Comparison of ENCODE assay signal across 8 cellular contexts in genomic region chr15:81296673-81297072, GRCh38. TPM values are rescaled to one million over a fixed set of nuclear protein-coding genes. Genes with fewer than 3 reads are reported as not detected.
DNase-seq lines count a peak whose midpoint lies in the region; ATAC-seq and TF ChIP-seq lines count a peak whose summit lies in the region.

No MANE protein-coding gene starts in this region.

- TF ChIP-seq CTCF in GM12864 (IDR thresholded peaks at IDR 0.05; ENCODE audit: low read depth, low read length, missing control alignments) (no peak), smooth muscle cell (IDR thresholded peaks at IDR 0.05; ENCODE audit: borderline replicate concordance, insufficient read depth, poor library complexity, severe bottlenecking) (no peak)

- WGBS in smooth muscle cell (ENCODE audit: low lambda C conversion rate), result 81% methylated on average over 11 of the region's 11 CpGs

- DNase-seq in GM12864 (ENCODE audit: low read depth), result peak; percentile 92
- DNase-seq in NAMALWA (ENCODE audit: low spot score), result peak; percentile 94
- DNase-seq in activated CD8-positive, alpha-beta memory T cell treated with anti-CD3 and anti-CD28 coated beads, Interleukin-2, amount 50 U/mL, for 48 hours, result peak; percentile 82
- peak; percentile 56 for DNase-seq in left ventricle myocardium superior
- peak; percentile 68 to 70 for DNase-seq in stimulated activated CD8-positive, alpha-beta memory T cell treated with anti-CD3 and anti-CD28 coated beads, Interleukin-15, amount 100 ng/mL, for 48 hours (ENCODE audit: low read depth in 2 of 2)
- no peak for DNase-seq in NCI-H2196 (lab: John Stamatoyannopoulos, UW; ENCODE audit: unreplicated experiment)
- no peak for DNase-seq in smooth muscle cell (lab: John Stamatoyannopoulos, UW; ENCODE audit: unreplicated experiment)

- H3K27me3 ChIP-seq in smooth muscle cell (ENCODE audit: low read depth), result no peaks in the 10 kb centered on the region

- H3K4me1 ChIP-seq in smooth muscle cell (ENCODE audit: low read depth), result no peaks in the 10 kb centered on the region

- no peaks in the 10 kb centered on the region for H3K36me3 ChIP-seq in smooth muscle cell (ENCODE audit: low read depth)

- no peak overlapping the region for H3K9ac ChIP-seq in smooth muscle cell (ENCODE audit: low read depth)

- H2AFZ ChIP-seq in smooth muscle cell (ENCODE audit: low read depth), result no peak overlapping the region

- no peaks in the 10 kb centered on the region for H3F3A ChIP-seq in smooth muscle cell (ENCODE audit: low read depth)

- H3K4me2 ChIP-seq in smooth muscle cell, result no peak overlapping the region

- peak; percentile 32 for ATAC-seq in GM21786 (IDR thresholded peaks at IDR 0.05; ENCODE audit: unreplicated experiment)
- peak; percentile 70 for ATAC-seq in left ventricle myocardium superior

- H4K20me1 ChIP-seq in smooth muscle cell (ENCODE audit: low read depth), result no peaks in the 10 kb centered on the region

- intact Hi-C loops in left ventricle myocardium superior (cut with micrococcal nuclease), result no loop called here

- no peak overlapping the region for H3K27ac ChIP-seq in smooth muscle cell (ENCODE audit: low read depth)

- H3K4me3 ChIP-seq in GM12864 (ENCODE audit: low read depth, low read length) (peak overlapping the region; percentile 68), smooth muscle cell (no peak overlapping the region)

- H3K9me3 ChIP-seq in smooth muscle cell (replicated peaks; ENCODE audit: low read depth), result no peaks in the 10 kb centered on the region

- H3K79me2 ChIP-seq in smooth muscle cell (ENCODE audit: low read depth), result no peaks in the 10 kb centered on the region

RNA-seq across cellular contexts. Expression of gene STARD5, which starts 27.3 kb away (rescaled TPM):
- total RNA-seq in left ventricle myocardium superior (1.8 TPM), smooth muscle cell (3.3 and 6.2 TPM in 2 replicates)
- 1.6 and 2.1 TPM in 2 replicates for polyA plus RNA-seq in smooth muscle cell

Comparison
In these comparisons a context has a peak if more than half of its experiments do, and no peak if none do; other contexts are left out.
1. DNase-seq: peak in GM12864 (single experiment), NAMALWA (single experiment), activated CD8-positive, alpha-beta memory T cell treated with anti-CD3 and anti-CD28 coated beads, Interleukin-2, amount 50 U/mL, for 48 hours (single experiment), left ventricle myocardium superior (single experiment) and stimulated activated CD8-positive, alpha-beta memory T cell treated with anti-CD3 and anti-CD28 coated beads, Interleukin-15, amount 100 ng/mL, for 48 hours (2 of 2); none in NCI-H2196 (single experiment) and smooth muscle cell (single experiment).